ENCODE assay signal across 8 cellular contexts in genomic region chr17:75980188-75981018, GRCh38. TPM values are rescaled to one million over a fixed set of nuclear protein-coding genes. Genes with fewer than 3 reads are reported as not detected.
DNase-seq lines count a peak whose midpoint lies in the region; ATAC-seq and TF ChIP-seq lines count a peak whose summit lies in the region.

No MANE protein-coding gene starts in this region.

- no peaks in the 10 kb centered on the region for H3K9me3 ChIP-seq in esophagus muscularis mucosa
- H3K9me3 ChIP-seq in prostate gland, result no peaks in the 10 kb centered on the region

- H3K27ac ChIP-seq in esophagus muscularis mucosa (replicated peaks in 1 of 4), result peak overlapping the region; percentile 92 to 99 (median 97)
- H3K27ac ChIP-seq in prostate gland, result peak overlapping the region; percentile 99

- intact Hi-C loops in esophagus muscularis mucosa (cut with DNase I), result loop anchor here (5.0 kb wide), 1 partner anchor 38 kb away; the partner anchor contains the start of gene FBF1
- intact Hi-C loops in prostate gland (cut with DNase I), result no loop called here

- TF ChIP-seq POLR2A in esophagus muscularis mucosa (IDR thresholded peaks at IDR 0.05; ENCODE audit: low read depth) (no peak), prostate gland (IDR thresholded peaks at IDR 0.05) (no peak)

- in situ Hi-C loops in G401 (cut with HindIII; ENCODE audit: low sequenced_read_pairs), result no loop called here

- ATAC-seq in GM19438 (IDR thresholded peaks at IDR 0.05; ENCODE audit: low read depth, unreplicated experiment), result peak; percentile 3
- no peak for ATAC-seq in HG03135 (IDR thresholded peaks at IDR 0.05; ENCODE audit: unreplicated experiment)
- no peak for ATAC-seq in HG03159 (IDR thresholded peaks at IDR 0.05; ENCODE audit: unreplicated experiment)
- no peak for ATAC-seq in HG03520 (IDR thresholded peaks at IDR 0.05; ENCODE audit: unreplicated experiment)

- peak overlapping the region; percentile 72 to 98 (median 88) for H3K4me3 ChIP-seq in esophagus muscularis mucosa
- peak overlapping the region; percentile 78 to 87 for H3K4me3 ChIP-seq in prostate gland

- no peaks in the 10 kb centered on the region for H3K36me3 ChIP-seq in esophagus muscularis mucosa
- no peaks in the 10 kb centered on the region for H3K36me3 ChIP-seq in prostate gland

- 87% methylated on average over 18 of the region's 18 CpGs for WGBS in esophagus muscularis mucosa
- WGBS in prostate gland, result 85% methylated on average over 18 of the region's 18 CpGs

- DNase-seq in RPMI8226 (peak; percentile 36), esophagus muscularis mucosa (ENCODE audit: extremely low spot score) (no peak), prostate gland (ENCODE audit: low spot score) (no peak), G401 (ENCODE audit: low spot score) (no peak)

- H3K27me3 ChIP-seq in esophagus muscularis mucosa (no peaks in the 10 kb centered on the region), prostate gland (replicated peaks; ENCODE audit: insufficient read depth) (no peaks in the 10 kb centered on the region)

- TF ChIP-seq EP300 in esophagus muscularis mucosa (IDR thresholded peaks at IDR 0.05), result no peak

- TF ChIP-seq CTCF in esophagus muscularis mucosa (IDR thresholded peaks at IDR 0.05) (no peak), prostate gland (IDR thresholded peaks at IDR 0.05) (no peak)

- H3K4me1 ChIP-seq in esophagus muscularis mucosa, result peaks cover 36 to 53% (median 42%) of the 10 kb centered on the region in 4 donors
- no peaks in the 10 kb centered on the region for H3K4me1 ChIP-seq in prostate gland (replicated peaks)

RNA-seq across cellular contexts. Expression of gene TEN1, which starts 1.4 kb away (rescaled TPM):
- total RNA-seq in esophagus muscularis mucosa, result 10 to 100 TPM in 3 of 4 donors, 1 to 10 TPM in 1; 4.6 to 11.3 (median 10.7) TPM
- total RNA-seq in prostate gland, result 10 to 100 TPM; 20.9 to 25.1 TPM
- 31.4 and 39.4 TPM in 2 replicates for total RNA-seq in G401 (2014; rRNA removed; shearing (Covaris generic))

RNA-seq across cellular contexts. Expression of gene ACOX1, which starts 1.4 kb away (rescaled TPM):
- 10 to 100 TPM; 45.3 to 57.4 (median 48.9) TPM for total RNA-seq in esophagus muscularis mucosa
- total RNA-seq in prostate gland, result 10 to 100 TPM; 75.5 to 79.0 TPM
- total RNA-seq in G401 (2014; rRNA removed; shearing (Covaris generic)), result 27.7 and 32.2 TPM in 2 replicates

RNA-seq across cellular contexts. Expression of gene CDK3, which starts 20.3 kb away (rescaled TPM):
- 1 to 10 TPM in 2 of 4 donors, under 1 TPM in 1, not detected in 1; 0.65 to 2.2 (median 1.2) TPM for total RNA-seq in esophagus muscularis mucosa
- total RNA-seq in prostate gland, result 10 to 100 TPM; 16.9 to 17.2 TPM
- total RNA-seq in G401 (2014; rRNA removed; shearing (Covaris generic)), result 0.68 and 2.5 TPM in 2 replicates

RNA-seq across cellular contexts. Expression of gene FBF1, which starts 39.6 kb away (rescaled TPM):
- total RNA-seq in esophagus muscularis mucosa (10 to 100 TPM in 2 of 4 donors, 1 to 10 TPM in 2; 7.8 to 15.0 (median 10.4) TPM), prostate gland (10 to 100 TPM; 18.9 to 31.3 TPM)
- total RNA-seq in G401 (2014; rRNA removed; shearing (Covaris generic)), result 10.4 and 21.6 TPM in 2 replicates

RNA-seq across cellular contexts. Expression of gene EVPL, which starts 46.7 kb away (rescaled TPM):
- total RNA-seq in esophagus muscularis mucosa, result 1 to 10 TPM in 2 of 4 donors, under 1 TPM in 2; 0.19 to 2.1 (median 1.1) TPM
- total RNA-seq in prostate gland, result 10 to 100 TPM; 23.0 to 29.1 TPM
- total RNA-seq in G401 (2014; rRNA removed; shearing (Covaris generic)), result 0.80 and 5.4 TPM in 2 replicates
